In genomic region chr5:142881076-142881466, GRCh38 we compare ENCODE assay signal across 9 cellular contexts.
DNase-seq lines count a peak whose midpoint lies in the region; ATAC-seq and TF ChIP-seq lines count a peak whose summit lies in the region.
"Had no signal": no experiment of that assay in that cellular context is flagged by ENCODE, and none has a peak within 500 bp of the region (broad histone marks: within the 10 kb centered on the region; RNA-seq: fewer than 3 reads in every experiment).

No MANE protein-coding gene starts in this region.

- H3K36me3 Mint-ChIP-seq in naive thymus-derived CD4-positive, alpha-beta T cell, result peaks cover 0 to 27% (median 0%) of the 10 kb centered on the region in 5 donors
- H3K36me3 Mint-ChIP-seq in nephron progenitor cell (ENCODE audit: low read depth), result no peaks in the 10 kb centered on the region

- H3K9me3 ChIP-seq in naive thymus-derived CD4-positive, alpha-beta T cell (ENCODE audit: control insufficient read depth in 2 of 3, low read length in 3 of 3), result no peaks in the 10 kb centered on the region

- peaks cover 0 to 13% (median 6%) of the 10 kb centered on the region in 3 experiments for H3K36me3 ChIP-seq in naive thymus-derived CD4-positive, alpha-beta T cell (ENCODE audit: control insufficient read depth in 2 of 3, insufficient read depth in 3 of 3, low read length in 3 of 3)

- TF ChIP-seq CTCF in GM12865 (IDR thresholded peaks at IDR 0.05; ENCODE audit: insufficient read depth, low read depth, low read length, missing control alignments), result no peak
- TF ChIP-seq CTCF in cardiac fibroblast (IDR thresholded peaks at IDR 0.05; ENCODE audit: low read depth, low read length), result no peak
- no peak for TF ChIP-seq CTCF in nephron progenitor cell (IDR thresholded peaks at IDR 0.05)

- no peak overlapping the region for H3K4me3 ChIP-seq in GM12865 (ENCODE audit: low read depth, low read length)
- no peak overlapping the region for H3K4me3 ChIP-seq in cardiac fibroblast (replicated peaks in 1 of 2; ENCODE audit: low read depth in 2 of 2, low read length in 2 of 2)
- H3K4me3 ChIP-seq in naive thymus-derived CD4-positive, alpha-beta T cell (ENCODE audit: low read length), result no peak overlapping the region

- no peaks in the 10 kb centered on the region for H3K27me3 Mint-ChIP-seq in naive thymus-derived CD4-positive, alpha-beta T cell
- peaks cover 5% of the 10 kb centered on the region for H3K27me3 Mint-ChIP-seq in nephron progenitor cell (ENCODE audit: low read depth, poor library complexity)

- intact Hi-C loops in naive thymus-derived CD4-positive, alpha-beta T cell (cut with micrococcal nuclease), result loop anchor here (2.0 to 5.0 kb wide), 3 partner anchors 226 to 729 kb away; no protein-coding TSS in a partner anchor

- peak; percentile 84 for ATAC-seq in naive thymus-derived CD4-positive, alpha-beta T cell
- no peak for ATAC-seq in HG02571 (IDR thresholded peaks at IDR 0.05; ENCODE audit: unreplicated experiment)
- ATAC-seq in stimulated activated naive CD8-positive, alpha-beta T cell treated with anti-CD3 and anti-CD28 coated beads, Interleukin-15, Interleukin-2, amounts not matched to agents 100 U/mL and 50 U/mL, for 24 hours, result no peak

- H3K27ac Mint-ChIP-seq in naive thymus-derived CD4-positive, alpha-beta T cell, result no peak overlapping the region
- H3K27ac Mint-ChIP-seq in nephron progenitor cell, result no peak overlapping the region

- H3K9me3 Mint-ChIP-seq in naive thymus-derived CD4-positive, alpha-beta T cell, result no peaks in the 10 kb centered on the region
- no peaks in the 10 kb centered on the region for H3K9me3 Mint-ChIP-seq in nephron progenitor cell
- H3K9me3 Mint-ChIP-seq: neural crest cell had no signal

- H3K27me3 ChIP-seq in naive thymus-derived CD4-positive, alpha-beta T cell (ENCODE audit: control insufficient read depth in 2 of 2, insufficient read depth in 2 of 2, low read length in 2 of 2), result no peaks in the 10 kb centered on the region

- peaks cover 0 to 11% (median 5%) of the 10 kb centered on the region in 7 donors for H3K4me1 Mint-ChIP-seq in naive thymus-derived CD4-positive, alpha-beta T cell
- H3K4me1 Mint-ChIP-seq in nephron progenitor cell, result peaks cover 27% of the 10 kb centered on the region

- DNase-seq in GM12865 (ENCODE audit: low read depth) (peak; percentile 49), HS-5 (ENCODE audit: low read depth) (peak; percentile 41), cardiac fibroblast (ENCODE audit: low read depth in 2 of 2) (peak; percentile 67 to 88), putamen (ENCODE audit: low spot score) (no peak), nephron progenitor cell (no peak)
- DNase-seq in naive thymus-derived CD4-positive, alpha-beta T cell, result no peak
- no peak for DNase-seq in stimulated activated naive CD8-positive, alpha-beta T cell treated with anti-CD3 and anti-CD28 coated beads, Interleukin-15, Interleukin-2, amounts not matched to agents 100 U/mL and 50 U/mL, for 24 hours

- no peak overlapping the region for H3K4me3 Mint-ChIP-seq in naive thymus-derived CD4-positive, alpha-beta T cell
- no peak overlapping the region for H3K4me3 Mint-ChIP-seq in nephron progenitor cell
- H3K4me3 Mint-ChIP-seq: neural crest cell had no signal

- CTCF ChIA-PET in naive thymus-derived CD4-positive, alpha-beta T cell (lab: Charles Lee), result interaction anchor here (0.7 to 13.1 kb wide), 14 partner anchors 10 to 173 kb away, joined by 3 to 178 read pairs (median 5); partner anchors contain the start of gene ARHGAP26

- POLR2A ChIA-PET in naive thymus-derived CD4-positive, alpha-beta T cell (lab: Charles Lee), result interaction anchor here (0.6 kb wide), 1 partner anchor 1301 kb away, joined by 5 read pairs; no protein-coding TSS in a partner anchor

- peaks cover 0 to 3% of the 10 kb centered on the region in 2 donors for H3K4me1 ChIP-seq in naive thymus-derived CD4-positive, alpha-beta T cell (ENCODE audit: control insufficient read depth in 2 of 2, insufficient read depth in 2 of 2, low read length in 2 of 2)

- no peak overlapping the region for H3K27ac ChIP-seq in naive thymus-derived CD4-positive, alpha-beta T cell (ENCODE audit: low read depth, low read length)

Comparison
In these comparisons a context has a peak if more than half of its experiments do, and no peak if none do; other contexts are left out.
1. DNase-seq: peak in GM12865 (single experiment), HS-5 (single experiment) and cardiac fibroblast (2 of 2); none in naive thymus-derived CD4-positive, alpha-beta T cell (0 of 9), putamen (single experiment), nephron progenitor cell (single experiment) and stimulated activated naive CD8-positive, alpha-beta T cell treated with anti-CD3 and anti-CD28 coated beads, Interleukin-15, Interleukin-2, amounts not matched to agents 100 U/mL and 50 U/mL, for 24 hours (single experiment).